In the genomic region with DNA sequence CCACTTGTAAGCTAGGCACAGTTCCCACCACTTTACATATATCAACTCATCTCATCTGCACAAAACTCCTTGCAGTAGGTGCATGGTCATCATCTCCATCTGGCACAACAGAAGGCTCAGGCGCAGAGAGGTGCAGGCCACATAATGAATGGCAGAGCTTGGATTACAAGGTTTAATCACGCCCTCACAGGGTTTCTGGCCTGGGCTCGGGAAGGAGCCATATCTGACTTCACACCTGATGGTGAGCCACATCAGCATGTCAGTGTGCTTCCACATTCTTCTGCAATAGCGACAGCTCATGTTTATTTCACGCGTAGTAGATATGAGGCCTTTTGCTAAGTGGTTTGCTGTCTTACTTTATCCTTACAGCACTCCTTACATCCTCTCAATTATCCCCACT, we compare ENCODE assay signal across 12 cellular contexts.
DNase-seq lines count a peak whose midpoint lies in the region; ATAC-seq lines count a peak whose summit lies in the region.
"Had no signal": no experiment of that assay in that cellular context is flagged by ENCODE, and none has a peak within 500 bp of the region (broad histone marks: within the 10 kb centered on the region; RNA-seq: fewer than 3 reads in every experiment).

No MANE protein-coding gene starts in this region.

- ATAC-seq in GM19351 (IDR thresholded peaks at IDR 0.05; ENCODE audit: unreplicated experiment), result no peak
- ATAC-seq: GM23338 had no signal

- peak; percentile 30 for DNase-seq in NCI-H1694 treated with DMSO at 0.1 percent for 48 hours (lab: John Stamatoyannopoulos, UW)
- DNase-seq in NCI-H1694 (lab: John Stamatoyannopoulos, UW), result no peak
- peak; percentile 95 for DNase-seq in NCI-H524 treated with DMSO at 0.1 percent for 48 hours (lab: John Stamatoyannopoulos, UW)
- peak; percentile 34 for DNase-seq in SK-N-DZ (ENCODE audit: low spot score)
- DNase-seq in NCI-H2081 treated with DMSO at 0.1 percent for 48 hours (lab: John Stamatoyannopoulos, UW), result no peak
- DNase-seq in AG08396 (ENCODE audit: low spot score), result no peak
- DNase-seq: AML-193; Caco-2; CD8-positive, alpha-beta memory T cell; H7 had no signal

Comparison
In these comparisons a context has a peak if more than half of its experiments do, and no peak if none do; other contexts are left out.
1. DNase-seq: peak in NCI-H1694 treated with DMSO at 0.1 percent for 48 hours (single experiment), NCI-H524 treated with DMSO at 0.1 percent for 48 hours (single experiment) and SK-N-DZ (single experiment); none in NCI-H1694 (single experiment), NCI-H2081 treated with DMSO at 0.1 percent for 48 hours (single experiment) and AG08396 (single experiment).